Comparison of ENCODE assay signal across 21 cellular contexts in genomic region chr16:81731636-81732035, GRCh38.
"Had no signal": no experiment of that assay in that cellular context is flagged by ENCODE, and none has a peak within 500 bp of the region (broad histone marks: within the 10 kb centered on the region; RNA-seq: fewer than 3 reads in every experiment).

No MANE protein-coding gene starts in this region.

- H3K27ac Mint-ChIP-seq: activated CD4-positive, alpha-beta T cell treated with anti-CD3 and anti-CD28 coated beads, Interleukin-2, amount 10 ng/mL, durations not matched to agents 24 days and 14 days; dendritic cell treated with granulocyte-macrophage colony-stimulating factor and Interleukin-4, amounts not matched to agents 40 ng/mL and 50 ng/mL, for 4 days had no signal

- H3K9me3 ChIP-seq: body of pancreas, lower lobe of right lung, neutrophil, ovary, tibial artery had no signal

- H3K36me3 ChIP-seq: lower lobe of right lung, neutrophil, ovary, tibial artery had no signal

- H3K4me3 ChIP-seq: body of pancreas, ovary, tibial artery had no signal

- DNase-seq: activated CD4-positive, alpha-beta T cell treated with anti-CD3 and anti-CD28 coated beads, Interleukin-2, amount 10 ng/mL, durations not matched to agents 24 days and 14 days; activated CD8-positive, alpha-beta T cell treated with anti-CD3 and anti-CD28 coated beads for 36 hours; activated gamma-delta T cell; activated naive CD4-positive, alpha-beta T cell treated with anti-CD3 and anti-CD28 coated beads, Interleukin-2, amount 50 U/mL, for 16 hours; activated naive CD8-positive, alpha-beta T cell treated with anti-CD3 and anti-CD28 coated beads, Interleukin-2, amount 50 U/mL, for 24 hours; anterior cingulate cortex; body of pancreas; effector CD4-positive, alpha-beta T cell; foreskin keratinocyte; left colon; lower lobe of right lung; naive thymus-derived CD8-positive, alpha-beta T cell; ovary; right cardiac atrium; stimulated activated CD4-positive, alpha-beta T cell treated with anti-CD3 and anti-CD28 coated beads, Interleukin-12 subunit alpha, Interleukin-12 subunit beta, amount 100 ng/mL, for 4 hours; T-helper 2 cell; tibial artery had no signal

- ATAC-seq: activated naive CD8-positive, alpha-beta T cell treated with anti-CD3 and anti-CD28 coated beads, Interleukin-2, amount 50 U/mL, for 24 hours; body of pancreas; foreskin keratinocyte; left colon; lower lobe of right lung had no signal

- H3K9me3 Mint-ChIP-seq: activated CD4-positive, alpha-beta T cell treated with anti-CD3 and anti-CD28 coated beads, Interleukin-2, amount 10 ng/mL, durations not matched to agents 24 days and 14 days; activated CD8-positive, alpha-beta T cell treated with anti-CD3 and anti-CD28 coated beads for 36 hours; activated naive CD8-positive, alpha-beta T cell treated with anti-CD3 and anti-CD28 coated beads, Interleukin-2, amount 50 U/mL, for 24 hours; activated T-helper 1 cell treated with anti-CD3 and anti-CD28 coated beads, Interleukin-12 subunit alpha, Interleukin-12 subunit beta, Interleukin-2, Interleukin-4 antibody, amounts not matched to agents 30 ng/mL and 10 ng/mL and 1 ng/mL, durations not matched to agents 14 hours and 24 hours and 36 hours; dendritic cell treated with granulocyte-macrophage colony-stimulating factor and Interleukin-4, amounts not matched to agents 40 ng/mL and 50 ng/mL, for 4 days; naive thymus-derived CD8-positive, alpha-beta T cell; stimulated activated naive CD8-positive, alpha-beta T cell treated with anti-CD3 and anti-CD28 coated beads, Interleukin-15, Interleukin-2, amounts not matched to agents 100 ng/mL and 50 ng/mL, for 24 hours had no signal

- H3K27ac ChIP-seq: body of pancreas, foreskin keratinocyte, neutrophil, ovary, tibial artery had no signal

- H3K27me3 Mint-ChIP-seq: activated CD4-positive, alpha-beta T cell treated with anti-CD3 and anti-CD28 coated beads, Interleukin-2, amount 10 ng/mL, durations not matched to agents 24 days and 14 days; activated CD8-positive, alpha-beta T cell treated with anti-CD3 and anti-CD28 coated beads for 36 hours; activated naive CD8-positive, alpha-beta T cell treated with anti-CD3 and anti-CD28 coated beads, Interleukin-2, amount 50 U/mL, for 24 hours; naive thymus-derived CD8-positive, alpha-beta T cell; stimulated activated naive CD8-positive, alpha-beta T cell treated with anti-CD3 and anti-CD28 coated beads, Interleukin-15, Interleukin-2, amounts not matched to agents 100 ng/mL and 50 ng/mL, for 24 hours had no signal

- H3K4me3 Mint-ChIP-seq: dendritic cell treated with granulocyte-macrophage colony-stimulating factor and Interleukin-4, amounts not matched to agents 40 ng/mL and 50 ng/mL, for 4 days had no signal

- H3K27me3 ChIP-seq: body of pancreas, foreskin keratinocyte, ovary had no signal
